12 cellular contexts compared by ENCODE assay signal in the genomic region with DNA sequence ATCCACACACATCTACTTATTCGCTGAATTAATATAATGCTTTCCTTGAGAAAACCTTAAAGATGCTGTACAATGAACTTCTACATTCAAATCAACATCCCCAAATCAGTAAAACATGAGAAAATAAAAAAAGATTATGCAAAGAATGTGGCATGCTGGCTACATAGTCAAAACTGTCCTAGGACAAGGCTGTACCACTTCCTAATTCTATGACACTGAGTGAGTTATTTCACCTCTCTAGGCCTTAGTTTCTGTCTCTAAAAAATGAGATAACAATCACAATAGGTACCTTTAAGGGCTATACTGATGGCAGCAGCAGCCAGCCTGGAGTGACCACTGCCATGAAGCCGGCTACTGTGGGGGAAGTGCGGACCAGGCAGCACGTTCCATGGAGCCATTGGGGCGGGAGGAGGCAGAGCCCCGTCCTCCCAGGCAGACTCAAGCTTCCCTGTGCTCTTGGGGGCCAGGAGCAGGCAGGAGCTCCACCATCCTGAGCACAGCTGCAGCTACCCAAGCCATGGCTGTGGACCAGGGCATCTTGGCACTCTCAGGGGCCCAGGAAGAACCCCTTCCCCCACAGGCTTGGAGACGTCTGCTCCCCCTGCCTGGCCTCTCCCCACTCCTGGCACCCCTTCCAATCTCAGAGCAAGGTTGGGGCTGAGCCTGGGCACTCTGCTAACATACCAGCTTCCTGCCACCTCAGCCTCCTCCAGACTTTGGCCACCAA.
DNase-seq lines count a peak whose midpoint lies in the region; ATAC-seq, FAIRE-seq and TF ChIP-seq lines count a peak whose summit lies in the region.
"Had no signal": no experiment of that assay in that cellular context is flagged by ENCODE, and none has a peak within 500 bp of the region (broad histone marks: within the 10 kb centered on the region; RNA-seq: fewer than 3 reads in every experiment).

No MANE protein-coding gene starts in this region.

- H3K9me3 Mint-ChIP-seq in activated B cell treated with CpG ODN at 0.5 μM for 24 hours (no peaks in the 10 kb centered on the region), mesothelial cell of epicardium (no peaks in the 10 kb centered on the region)
- H3K9me3 Mint-ChIP-seq: naive thymus-derived CD8-positive, alpha-beta T cell had no signal

- DNase-seq in GM12891 (ENCODE audit: insufficient read length, low spot score) (no peak), activated B cell treated with CpG ODN at 0.5 μM for 24 hours (peak; percentile 15), HepG2 (ENCODE audit: low spot score) (no peak), mesothelial cell of epicardium (ENCODE audit: low spot score in 2 of 2, unreplicated experiment in 2 of 2) (no peak), GOT3 (lab: John Stamatoyannopoulos, UW) (no peak)
- DNase-seq in stimulated activated CD4-positive, alpha-beta T cell treated with anti-CD3 and anti-CD28 coated beads, Interleukin-4, amount 100 ng/mL, for 1 hour: no peak
- DNase-seq: MV-4-11; naive thymus-derived CD8-positive, alpha-beta T cell had no signal

- no peak for TF ChIP-seq EP300 in HepG2 (IDR thresholded peaks at IDR 0.05; ENCODE audit: low read depth in 2 of 2, low read length in 2 of 2)
- TF ChIP-seq EP300 in HepG2 (CRISPR knock-in tag; IDR thresholded peaks at IDR 0.05; ENCODE audit: borderline replicate concordance): no peak

- in situ Hi-C loops in HepG2 (cut with HindIII; ENCODE audit: extremely low pct_ligation_motif_present, low pct_unique_long_range_greater_than_20kb): loop anchor here (25.0 kb wide), 1 partner anchor 463 kb away; no protein-coding TSS in a partner anchor

- POLR2A ChIA-PET in activated B cell treated with CpG ODN at 0.5 μM for 24 hours (lab: Charles Lee) (interaction anchor here (0.6 to 2.2 kb wide), 4 partner anchors 203 to 577 kb away, joined by 3 to 10 read pairs (median 4); a partner anchor contains a TSS), HepG2 (lab: Yijun Ruan, JAX) (no interaction called here)

- H4K20me1 ChIP-seq in HepG2 (ENCODE audit: insufficient read depth, low read length): no peaks in the 10 kb centered on the region

- intact Hi-C loops in activated B cell treated with CpG ODN at 0.5 μM for 24 hours (cut with micrococcal nuclease) (loop anchor here (2.0 kb wide), 1 partner anchor 26 kb away; no protein-coding TSS in a partner anchor), HepG2 (cut with micrococcal nuclease; ENCODE audit: unreplicated experiment) (no loop called here)

- no peak overlapping the region for H3K4me2 ChIP-seq in HepG2 (ENCODE audit: low read depth, low read length)

- H3K27me3 Mint-ChIP-seq in activated B cell treated with CpG ODN at 0.5 μM for 24 hours: no peaks in the 10 kb centered on the region
- H3K27me3 Mint-ChIP-seq in mesothelial cell of epicardium (ENCODE audit: low read depth): no peaks in the 10 kb centered on the region

- no peak for TF ChIP-seq CTCF in activated B cell treated with CpG ODN at 0.5 μM for 24 hours (IDR thresholded peaks at IDR 0.05)
- TF ChIP-seq CTCF in HepG2 (CRISPR knock-in tag; IDR thresholded peaks at IDR 0.05): no peak
- no peak for TF ChIP-seq CTCF in mesothelial cell of epicardium (IDR thresholded peaks at IDR 0.05; ENCODE audit: unreplicated experiment)

- H3K27me3 ChIP-seq in HepG2 (ENCODE audit: control insufficient read depth in 1 of 2, insufficient read depth in 2 of 2, low read length in 2 of 2): no peaks in the 10 kb centered on the region
- H3K27me3 ChIP-seq: vagina had no signal

- H3K4me1 ChIP-seq in HepG2 (ENCODE audit: insufficient read depth, low read length): peaks cover 17% of the 10 kb centered on the region
- H3K4me1 ChIP-seq: vagina had no signal

- H3K27ac Mint-ChIP-seq in activated B cell treated with CpG ODN at 0.5 μM for 24 hours (peak overlapping the region; percentile 80), mesothelial cell of epicardium (no peak overlapping the region)

- H3K9me3 ChIP-seq in HepG2 (ENCODE audit: low read length): no peaks in the 10 kb centered on the region
- H3K9me3 ChIP-seq: vagina had no signal

- H3K36me3 Mint-ChIP-seq in activated B cell treated with CpG ODN at 0.5 μM for 24 hours (ENCODE audit: low read depth): no peaks in the 10 kb centered on the region
- H3K36me3 Mint-ChIP-seq in mesothelial cell of epicardium: no peaks in the 10 kb centered on the region

- TF ChIP-seq POLR2A in GM12891 (IDR thresholded peaks at IDR 0.05; ENCODE audit: low read depth, low read length) (no peak), HepG2 (IDR thresholded peaks at IDR 0.05; ENCODE audit: insufficient read depth in 1 of 2, low read depth in 2 of 2, low read length in 2 of 2) (no peak)

- ATAC-seq in GM19467 (IDR thresholded peaks at IDR 0.05; ENCODE audit: unreplicated experiment): peak; percentile 85
- ATAC-seq in HG02981 (IDR thresholded peaks at IDR 0.05; ENCODE audit: unreplicated experiment): peak; percentile 97
- peak; percentile 84 for ATAC-seq in activated B cell treated with CpG ODN at 0.5 μM for 24 hours (ENCODE audit: low read depth)
- no peak for ATAC-seq in HepG2
- ATAC-seq: naive thymus-derived CD8-positive, alpha-beta T cell had no signal

- peak; percentile 88 for FAIRE-seq in GM12891 (lab: Jason Lieb, UNC)
- FAIRE-seq in HepG2 (lab: Jason Lieb, UNC): no peak
- FAIRE-seq: bronchial epithelial cell had no signal

- BruUV-seq in HepG2 (replicated peaks; lab: Mats Ljungman, UMichigan): no TSS peak

- no peak overlapping the region for H2AFZ ChIP-seq in HepG2 (ENCODE audit: low read length)

- H3K27ac ChIP-seq in HepG2 (ENCODE audit: extremely low read length, insufficient read depth, low read length): no peak overlapping the region
- H3K27ac ChIP-seq: vagina had no signal

- no peaks in the 10 kb centered on the region for H3K79me2 ChIP-seq in HepG2 (ENCODE audit: insufficient read depth, low read length)

- H3K4me3 Mint-ChIP-seq in activated B cell treated with CpG ODN at 0.5 μM for 24 hours (peak overlapping the region; percentile 48), mesothelial cell of epicardium (no peak overlapping the region)
- H3K4me3 Mint-ChIP-seq: naive thymus-derived CD8-positive, alpha-beta T cell had no signal

- H3K4me3 ChIP-seq in HepG2 (replicated peaks in 1 of 3; ENCODE audit: insufficient read depth in 1 of 3, low read depth in 2 of 3, low read length in 3 of 3): no peak overlapping the region
- H3K4me3 ChIP-seq: vagina had no signal

- TF ChIP-seq RAD21 in HepG2 (CRISPR knock-in tag; IDR thresholded peaks at IDR 0.05): no peak

- H3K4me1 Mint-ChIP-seq in activated B cell treated with CpG ODN at 0.5 μM for 24 hours (peaks cover 27% of the 10 kb centered on the region), mesothelial cell of epicardium (peaks cover 12% of the 10 kb centered on the region)
- H3K4me1 Mint-ChIP-seq: naive thymus-derived CD8-positive, alpha-beta T cell had no signal

- CTCF ChIA-PET in activated B cell treated with CpG ODN at 0.5 μM for 24 hours (lab: Charles Lee): interaction anchor here (1.1 to 1.3 kb wide), 2 partner anchors 110 to 199 kb away, joined by 3 to 4 read pairs; a partner anchor contains a TSS
- CTCF ChIA-PET in HepG2 (lab: Yijun Ruan, JAX; ENCODE audit: low intra/inter-chr PET ratio, low total read pairs): no interaction called here

- H3K36me3 ChIP-seq in HepG2 (replicated peaks in 1 of 2; ENCODE audit: control insufficient read depth in 1 of 2, insufficient read depth in 2 of 2, low read length in 2 of 2): no peaks in the 10 kb centered on the region
- H3K36me3 ChIP-seq: vagina had no signal

- 54% methylated on average over 1 of the region's 7 CpGs for WGBS in HepG2 (ENCODE audit: low lambda C conversion rate)

- no peak overlapping the region for H3K9ac ChIP-seq in HepG2 (ENCODE audit: insufficient read depth, low read depth, low read length)

TF ChIP-seq in GM12891, 5 proteins besides CTCF, POLR2A, EP300 and RAD21:
- TF ChIP-seq SPI1 (IDR thresholded peaks at IDR 0.05; ENCODE audit: low read depth, low read length): peak; percentile 93
- 0 out of 2 replicates have a peak, but pooled peaks have one; percentile 37 for TF ChIP-seq POU2F2 (IDR thresholded peaks at IDR 0.05; ENCODE audit: low read depth, low read length)
- no peak for TF ChIP-seq POLR2AphosphoS5 (IDR thresholded peaks at IDR 0.05; ENCODE audit: low read depth, low read length)
- TF ChIP-seq PAX5 (IDR thresholded peaks at IDR 0.05; ENCODE audit: insufficient read depth, low read length, severe bottlenecking): no peak
- TF ChIP-seq TAF1 (IDR thresholded peaks at IDR 0.05; ENCODE audit: low read depth, low read length): no peak

TF ChIP-seq in HepG2, 621 proteins besides CTCF, POLR2A, EP300 and RAD21 (continues in another document):
- no peak for TF ChIP-seq ARNT (IDR thresholded peaks at IDR 0.05)
- no peak for TF ChIP-seq SNAI1 (CRISPR knock-in tag; IDR thresholded peaks at IDR 0.05; ENCODE audit: borderline replicate concordance)
- no peak for TF ChIP-seq MAFF (IDR thresholded peaks at IDR 0.05; ENCODE audit: low read depth, low read length)
